Comparison of ENCODE assay signal across 16 cellular contexts in genomic region chr18:44927127-44927849, GRCh38.
DNase-seq lines count a peak whose midpoint lies in the region; TF ChIP-seq lines count a peak whose summit lies in the region.
"Had no signal": no experiment of that assay in that cellular context is flagged by ENCODE, and none has a peak within 500 bp of the region (broad histone marks: within the 10 kb centered on the region; RNA-seq: fewer than 3 reads in every experiment).

No MANE protein-coding gene starts in this region.

- H3K4me3 ChIP-seq in vagina: no peak overlapping the region
- no peak overlapping the region for H3K4me3 ChIP-seq in uterus
- H3K4me3 ChIP-seq: skin epidermis had no signal

- H3K4me1 Mint-ChIP-seq in endothelial cell (ENCODE audit: unreplicated experiment) (peaks cover 6% of the 10 kb centered on the region), progenitor cell of endocrine pancreas (ENCODE audit: low read depth) (no peaks in the 10 kb centered on the region)
- H3K4me1 Mint-ChIP-seq: CD4-positive, CD25-positive, alpha-beta regulatory T cell had no signal

- peak; percentile 10 to 14 for DNase-seq in stimulated activated CD4-positive, alpha-beta T cell treated with anti-CD3 and anti-CD28 coated beads, Interleukin-15, amount 100 ng/mL, for 48 hours (ENCODE audit: low read depth in 2 of 2)
- no peak for DNase-seq in stimulated activated CD4-positive, alpha-beta T cell treated with anti-CD3 and anti-CD28 coated beads, Interleukin-4, amount 100 ng/mL, for 4 hours
- DNase-seq in M059J (ENCODE audit: low read depth): peak; percentile 47
- DNase-seq in endothelial cell (ENCODE audit: low spot score): no peak
- DNase-seq in vagina (ENCODE audit: extremely low spot score in 2 of 2): no peak
- DNase-seq in uterus: no peak
- no peak for DNase-seq in progenitor cell of endocrine pancreas (ENCODE audit: low spot score, unreplicated experiment)
- DNase-seq: activated naive CD4-positive, alpha-beta T cell treated with Interleukin-2 at 50 U/mL for 16 hours; CD4-positive, CD25-positive, alpha-beta regulatory T cell; DMS53; hypothalamus; Kasumi-1; left colon; NCI-H187 treated with DMSO at 0.1 percent for 48 hours; NCI-H510A treated with DMSO at 0.1 percent for 48 hours had no signal

- H3K9me3 Mint-ChIP-seq in endothelial cell (ENCODE audit: unreplicated experiment) (peaks cover 4% of the 10 kb centered on the region), progenitor cell of endocrine pancreas (ENCODE audit: low read depth) (peaks cover 17% of the 10 kb centered on the region)

- H3K9me3 ChIP-seq in vagina (no peaks in the 10 kb centered on the region), uterus (no peaks in the 10 kb centered on the region)

- H3K36me3 Mint-ChIP-seq in endothelial cell (ENCODE audit: low read depth, unreplicated experiment): peaks cover 26% of the 10 kb centered on the region
- peaks cover 10% of the 10 kb centered on the region for H3K36me3 Mint-ChIP-seq in progenitor cell of endocrine pancreas (ENCODE audit: insufficient read depth)
- H3K36me3 Mint-ChIP-seq: CD4-positive, CD25-positive, alpha-beta regulatory T cell had no signal

- H3K27ac Mint-ChIP-seq in endothelial cell (ENCODE audit: unreplicated experiment) (no peak overlapping the region), progenitor cell of endocrine pancreas (no peak overlapping the region)
- H3K27ac Mint-ChIP-seq: CD4-positive, CD25-positive, alpha-beta regulatory T cell had no signal

- peaks cover 35% of the 10 kb centered on the region for H3K4me1 ChIP-seq in vagina
- peaks cover 0 to 6% of the 10 kb centered on the region in 2 donors for H3K4me1 ChIP-seq in uterus

- H3K4me3 Mint-ChIP-seq in endothelial cell (ENCODE audit: unreplicated experiment) (peak overlapping the region; percentile 21), progenitor cell of endocrine pancreas (ENCODE audit: low read depth) (no peak overlapping the region)
- H3K4me3 Mint-ChIP-seq: CD4-positive, CD25-positive, alpha-beta regulatory T cell had no signal

- TF ChIP-seq CTCF in endothelial cell (IDR thresholded peaks at IDR 0.05; ENCODE audit: unreplicated experiment) (no peak), vagina (IDR thresholded peaks at IDR 0.05) (no peak), uterus (IDR thresholded peaks at IDR 0.05) (no peak), progenitor cell of endocrine pancreas (IDR thresholded peaks at IDR 0.05; ENCODE audit: unreplicated experiment) (no peak)

- intact Hi-C loops in vagina (cut with DNase I): no loop called here
- intact Hi-C loops in uterus (cut with DNase I; ENCODE audit: low total_unique reads): no loop called here

- H3K27me3 ChIP-seq in vagina (no peaks in the 10 kb centered on the region), uterus (no peaks in the 10 kb centered on the region)

- TF ChIP-seq POLR2A in vagina (IDR thresholded peaks at IDR 0.05) (no peak), uterus (IDR thresholded peaks at IDR 0.05) (no peak)

- H3K36me3 ChIP-seq in vagina (no peaks in the 10 kb centered on the region), uterus (no peaks in the 10 kb centered on the region)

- peak overlapping the region; percentile 70 for H3K27ac ChIP-seq in vagina
- peak overlapping the region in 1 of 2 donors; percentile 89 for H3K27ac ChIP-seq in uterus
- H3K27ac ChIP-seq: skin epidermis had no signal

- H3K27me3 Mint-ChIP-seq in endothelial cell (ENCODE audit: unreplicated experiment) (peaks cover 9% of the 10 kb centered on the region), progenitor cell of endocrine pancreas (no peaks in the 10 kb centered on the region)
- H3K27me3 Mint-ChIP-seq: CD4-positive, CD25-positive, alpha-beta regulatory T cell had no signal

Comparison
In these comparisons a context has a peak if more than half of its experiments do, and no peak if none do; other contexts are left out.
1. DNase-seq: peak in stimulated activated CD4-positive, alpha-beta T cell treated with anti-CD3 and anti-CD28 coated beads, Interleukin-15, amount 100 ng/mL, for 48 hours (2 of 2) and M059J (single experiment); none in stimulated activated CD4-positive, alpha-beta T cell treated with anti-CD3 and anti-CD28 coated beads, Interleukin-4, amount 100 ng/mL, for 4 hours (0 of 2), endothelial cell (single experiment), vagina (0 of 2), uterus (0 of 2) and progenitor cell of endocrine pancreas (single experiment).